ENCODE assay signal across 13 cellular contexts in the genomic region with DNA sequence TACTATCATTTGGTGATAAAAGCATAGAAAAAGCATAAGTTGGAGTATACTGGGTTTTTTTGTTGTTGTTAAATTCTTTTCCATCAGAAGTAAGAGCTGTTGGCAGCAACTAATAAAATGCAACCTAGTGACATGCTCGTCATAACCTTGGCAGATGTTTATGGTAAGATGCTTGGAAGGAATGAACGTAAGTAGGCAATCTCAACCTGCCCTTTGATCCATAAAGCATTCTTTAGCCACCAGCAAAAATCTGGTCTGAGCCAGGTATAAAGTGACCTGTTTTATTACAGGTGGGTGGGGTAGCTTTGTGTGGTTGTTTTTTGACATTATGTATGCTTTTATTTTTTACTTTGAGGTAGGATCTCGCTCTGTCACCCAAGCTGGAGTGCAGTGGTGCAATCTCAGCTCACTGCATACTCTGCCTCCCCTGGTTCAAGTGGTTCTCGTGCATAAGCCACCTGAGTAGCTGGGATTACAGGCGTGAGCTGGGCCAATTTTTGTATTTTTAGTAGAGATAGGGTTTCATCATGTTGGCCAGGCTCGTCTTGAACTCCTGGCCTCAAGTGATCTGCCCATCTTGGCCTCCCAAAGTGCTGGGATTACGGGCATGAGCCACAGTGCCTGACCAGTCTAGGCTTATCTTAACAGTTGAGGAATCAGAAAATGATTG. TPM values are rescaled to one million over a fixed set of nuclear protein-coding genes. Genes with fewer than 3 reads are reported as not detected.
DNase-seq lines count a peak whose midpoint lies in the region; ATAC-seq and TF ChIP-seq lines count a peak whose summit lies in the region.
"Had no signal": no experiment of that assay in that cellular context is flagged by ENCODE, and none has a peak within 500 bp of the region (broad histone marks: within the 10 kb centered on the region; RNA-seq: fewer than 3 reads in every experiment).

No MANE protein-coding gene starts in this region.

- no peak for TF ChIP-seq CTCF in tibial artery (IDR thresholded peaks at IDR 0.05)

- peaks cover 46 to 53% of the 10 kb centered on the region in 2 donors for H3K36me3 ChIP-seq in muscle layer of duodenum (ENCODE audit: control insufficient read depth in 1 of 2, insufficient read depth in 2 of 2, low read length in 2 of 2)
- H3K36me3 ChIP-seq in tibial artery, result peaks cover 60 to 85% (median 74%) of the 10 kb centered on the region in 3 donors

- no peak overlapping the region for H3K4me3 ChIP-seq in muscle layer of duodenum (ENCODE audit: low read depth in 1 of 2, low read length in 2 of 2)
- H3K4me3 ChIP-seq in tibial artery, result no peak overlapping the region

- H3K27ac ChIP-seq in cingulate gyrus (ENCODE audit: low read depth, low read length) (peak overlapping the region; percentile 43), muscle layer of duodenum (ENCODE audit: low read length) (peak overlapping the region; percentile 72), tibial artery (peak overlapping the region; percentile 86 to 87)

- H3K27me3 ChIP-seq in muscle layer of duodenum (ENCODE audit: low read depth, low read length) (no peaks in the 10 kb centered on the region), tibial artery (no peaks in the 10 kb centered on the region)

- peak; percentile 33 for DNase-seq in NCI-H524 treated with DMSO at 0.1 percent for 48 hours (lab: John Stamatoyannopoulos, UW)
- no peak for DNase-seq in tibial artery
- DNase-seq in AG08395 (ENCODE audit: low spot score), result no peak
- no peak for DNase-seq in dermis blood vessel endothelial cell
- DNase-seq: activated CD4-positive, alpha-beta T cell treated with anti-CD3 and anti-CD28 coated beads, Interleukin-2, amount 50 U/mL, for 1 hour; activated effector memory CD4-positive, alpha-beta T cell treated with anti-CD3 and anti-CD28 coated beads, Interleukin-2, amount 50 U/mL, for 16 hours; CD4-positive, alpha-beta memory T cell; NCI-H1417 treated with DMSO at 0.1 percent for 48 hours; stimulated activated CD4-positive, alpha-beta T cell treated with anti-CD3 and anti-CD28 coated beads, Interleukin-1b, Interleukin-23, amount 100 ng/mL, for 48 hours; T-helper 9 cell had no signal

- H3K4me1 ChIP-seq in muscle layer of duodenum (ENCODE audit: control insufficient read depth in 1 of 2, insufficient read depth in 2 of 2, low read length in 2 of 2) (peaks cover 10 to 26% of the 10 kb centered on the region in 2 donors), tibial artery (peaks cover 0 to 53% (median 28%) of the 10 kb centered on the region in 4 donors)

- intact Hi-C loops in tibial artery (cut with DNase I; ENCODE audit: low total_unique reads), result no loop called here

- no peaks in the 10 kb centered on the region for H3K9me3 ChIP-seq in muscle layer of duodenum (ENCODE audit: control insufficient read depth in 1 of 2, low read length in 2 of 2)
- H3K9me3 ChIP-seq in tibial artery, result no peaks in the 10 kb centered on the region

- ATAC-seq in GM19328 (IDR thresholded peaks at IDR 0.05; ENCODE audit: unreplicated experiment), result no peak

RNA-seq across cellular contexts. Expression of a gene that starts 22.0 kb away (rescaled TPM):
- total RNA-seq in dermis blood vessel endothelial cell, result 783 and 844 TPM in 2 replicates
